In the genomic region with DNA sequence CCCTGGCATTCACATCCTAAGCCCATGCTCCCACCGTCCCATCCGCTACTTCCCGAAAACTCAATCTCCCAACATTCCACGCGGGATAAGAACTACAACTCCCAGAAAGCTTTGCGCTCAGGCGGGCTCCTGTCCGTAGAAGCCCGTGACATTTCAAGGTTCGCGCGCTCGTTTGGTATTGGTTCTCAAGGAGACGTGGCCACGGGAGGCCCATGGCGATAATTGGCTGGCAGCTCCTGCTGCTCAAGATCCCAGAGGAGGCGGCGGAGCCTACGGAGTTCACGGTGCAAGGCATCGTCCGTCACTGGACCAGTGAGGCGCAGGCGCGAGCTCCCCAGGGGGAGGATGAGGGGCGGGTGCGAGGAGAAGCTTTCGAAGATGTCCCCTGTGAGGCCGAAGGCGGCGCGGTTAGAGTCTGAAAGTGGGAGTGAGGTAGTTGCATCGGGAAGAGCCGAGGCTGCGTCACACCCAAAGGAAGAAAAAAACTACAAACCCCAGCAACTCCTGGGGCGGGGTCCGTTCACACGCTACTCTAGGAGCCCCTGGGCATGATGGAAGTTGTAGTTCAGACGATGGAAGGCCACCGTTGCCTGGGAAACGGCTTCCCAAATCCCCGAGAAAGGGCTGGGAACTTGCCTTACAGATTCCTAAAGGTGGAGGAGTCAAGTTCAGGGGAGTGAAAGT, we compare ENCODE assay signal across 9 cellular contexts. TPM values are rescaled to one million over a fixed set of nuclear protein-coding genes. Genes with fewer than 3 reads are reported as not detected.
DNase-seq lines count a peak whose midpoint lies in the region; ATAC-seq and TF ChIP-seq lines count a peak whose summit lies in the region.
"Had no signal": no experiment of that assay in that cellular context is flagged by ENCODE, and none has a peak within 500 bp of the region (broad histone marks: within the 10 kb centered on the region; RNA-seq: fewer than 3 reads in every experiment).

No MANE protein-coding gene starts in this region.

- peaks cover 2% of the 10 kb centered on the region for H3K9me3 Mint-ChIP-seq in chondrocyte (ENCODE audit: low read depth)

- peaks cover 3% of the 10 kb centered on the region for H3K36me3 Mint-ChIP-seq in chondrocyte (ENCODE audit: low read depth)

- DNase-seq in AG09319 (ENCODE audit: extremely low read depth, low read depth) (peak; percentile 97), NCI-H446 treated with DMSO at 0.1 percent for 48 hours (lab: John Stamatoyannopoulos, UW) (peak; percentile 99), chondrocyte (ENCODE audit: low spot score) (peak; percentile 100), left kidney (ENCODE audit: low read depth, low spot score) (peak; percentile 100)
- DNase-seq in activated CD4-positive, alpha-beta T cell treated with anti-CD3 and anti-CD28 coated beads for 1 hour, result peak; percentile 82
- DNase-seq in stimulated activated CD4-positive, alpha-beta T cell treated with anti-CD3 and anti-CD28 coated beads, Interleukin-2, amount 100 ng/mL, for 24 hours, result peak; percentile 91 to 94

- no peaks in the 10 kb centered on the region for H3K27me3 Mint-ChIP-seq in chondrocyte (ENCODE audit: low read depth)

- ATAC-seq in GM19035 (IDR thresholded peaks at IDR 0.05; ENCODE audit: unreplicated experiment), result peak; percentile 87
- peak; percentile 68 for ATAC-seq in HG03354 (IDR thresholded peaks at IDR 0.05; ENCODE audit: poor library complexity, severe bottlenecking, unreplicated experiment)

- peak overlapping the region; percentile 99 for H3K27ac Mint-ChIP-seq in chondrocyte (ENCODE audit: unreplicated experiment)

- TF ChIP-seq CTCF in AG09319 (IDR thresholded peaks at IDR 0.05; ENCODE audit: low read depth, low read length), result no peak
- no peak for TF ChIP-seq CTCF in chondrocyte (IDR thresholded peaks at IDR 0.05)

- peaks cover 35% of the 10 kb centered on the region for H3K4me1 Mint-ChIP-seq in chondrocyte (ENCODE audit: low read depth)

- peak overlapping the region; percentile 98 for H3K4me3 Mint-ChIP-seq in chondrocyte (ENCODE audit: unreplicated experiment)

RNA-seq across cellular contexts. Expression of gene MAMSTR, which starts 1.2 kb away (rescaled TPM):
- total RNA-seq in chondrocyte, result 1.6 to 2.9 TPM (median 1.7 TPM) in 3 replicates

RNA-seq across cellular contexts. Expression of gene RASIP1, which starts 19.7 kb away (rescaled TPM):
- 0.31 to 1.00 TPM (median 0.62 TPM) in 3 replicates for total RNA-seq in chondrocyte

RNA-seq across cellular contexts. Expression of gene FUT2, which starts 25.0 kb away (rescaled TPM):
- total RNA-seq in chondrocyte, result not detected in 3 replicates
- total RNA-seq: T-helper 2 cell treated with Interferon-gamma antibody and Interleukin-4, amounts not matched to agents 100 ng/mL and 5 ng/mL, for 36 hours had no signal

RNA-seq across cellular contexts. Expression of gene IZUMO1, which starts 26.0 kb away (rescaled TPM):
- not detected in 3 replicates for total RNA-seq in chondrocyte
- total RNA-seq: T-helper 2 cell treated with Interferon-gamma antibody and Interleukin-4, amounts not matched to agents 100 ng/mL and 5 ng/mL, for 36 hours had no signal

RNA-seq across cellular contexts. Expression of gene FUT1, which starts 31.7 kb away (rescaled TPM):
- 0.44 to 0.52 TPM in 2 of 3 replicates, not detected in the other for total RNA-seq in chondrocyte

Comparison
In these comparisons a context has a peak if more than half of its experiments do, and no peak if none do; other contexts are left out.
1. Peak in every context shown above with its lines: DNase-seq and ATAC-seq.